10 cellular contexts compared by ENCODE assay signal in genomic region chr11:33936745-33937612, GRCh38. TPM values are rescaled to one million over a fixed set of nuclear protein-coding genes. Genes with fewer than 3 reads are reported as not detected.
A peak's percentile ranks its signal among the peaks of the same experiment; 100 is the strongest.
DNase-seq lines count a peak whose midpoint lies in the region; ATAC-seq and TF ChIP-seq lines count a peak whose summit lies in the region.
"Had no signal": no experiment of that assay in that cellular context is flagged by ENCODE, and none has a peak within 500 bp of the region (broad histone marks: within the 10 kb centered on the region; RNA-seq: fewer than 3 reads in every experiment).

No MANE protein-coding gene starts in this region.

- no peak overlapping the region for H3K18ac ChIP-seq in neuronal stem cell (ENCODE audit: low read length)

- H2BK12ac ChIP-seq in neuronal stem cell (ENCODE audit: low read length) = no peak overlapping the region

- H2BK5ac ChIP-seq in neuronal stem cell (ENCODE audit: low read length) = no peak overlapping the region

- no peaks in the 10 kb centered on the region for H3K4me1 ChIP-seq in neuronal stem cell (ENCODE audit: control insufficient read depth in 2 of 2, insufficient read depth in 1 of 2, low read depth in 1 of 2, low read length in 2 of 2)
- H3K4me1 ChIP-seq in OCI-LY7 (ENCODE audit: insufficient read depth, low read length, poor library complexity, severe bottlenecking) = peaks cover 19% of the 10 kb centered on the region

- TF ChIP-seq CTCF in CD14-positive monocyte (IDR thresholded peaks at IDR 0.05) (no peak), OCI-LY7 (conservative IDR thresholded peaks at IDR 0.05; ENCODE audit: low read length) (no peak)

- H3K4me3 ChIP-seq in neuronal stem cell (ENCODE audit: low read length in 2 of 2) (no peak overlapping the region), OCI-LY7 (ENCODE audit: low read depth, low read length, poor library complexity, severe bottlenecking) (no peak overlapping the region)
- H3K4me3 ChIP-seq: PC-9 had no signal

- no peaks in the 10 kb centered on the region for H4K20me1 ChIP-seq in OCI-LY7 (ENCODE audit: insufficient read depth, low read length)

- H3K27ac Mint-ChIP-seq in CD14-positive monocyte = peak overlapping the region in 6 of 7 donors; percentile 35 to 79 (median 62)

- H3K36me3 ChIP-seq in neuronal stem cell (replicated peaks in 1 of 2; ENCODE audit: control insufficient read depth in 2 of 2, insufficient read depth in 2 of 2, low read length in 2 of 2) (no peaks in the 10 kb centered on the region), OCI-LY7 (ENCODE audit: insufficient read depth, low read length) (no peaks in the 10 kb centered on the region)

- peaks cover 0 to 17% (median 0%) of the 10 kb centered on the region in 3 experiments for H3K27me3 ChIP-seq in neuronal stem cell (ENCODE audit: control insufficient read depth in 3 of 3, insufficient read depth in 3 of 3, low read depth in 1 of 3, low read length in 3 of 3)

- CTCF ChIA-PET in OCI-LY7 (lab: Charles Lee; ENCODE audit: unreplicated experiment) = no interaction called here

- H3K79me1 ChIP-seq in neuronal stem cell (ENCODE audit: low read depth, low read length) = no peaks in the 10 kb centered on the region

- H3K9me3 ChIP-seq in neuronal stem cell (replicated peaks in 1 of 2; ENCODE audit: control insufficient read depth in 2 of 2, insufficient read depth in 1 of 2, low read depth in 1 of 2, low read length in 2 of 2) (no peaks in the 10 kb centered on the region), OCI-LY7 (ENCODE audit: low read length) (no peaks in the 10 kb centered on the region)

- no peak overlapping the region for H3K23ac ChIP-seq in neuronal stem cell (ENCODE audit: low read depth, low read length, poor library complexity)

- no peak overlapping the region for H3K4me2 ChIP-seq in neuronal stem cell (ENCODE audit: insufficient read depth, low read length, poor library complexity, severe bottlenecking)
- no peak overlapping the region for H3K4me2 ChIP-seq in OCI-LY7 (ENCODE audit: low read length)
- H3K4me2 ChIP-seq: PC-9 had no signal

- no peak overlapping the region for H4K91ac ChIP-seq in neuronal stem cell (ENCODE audit: low read depth, low read length, poor library complexity)

- H3K4me3 Mint-ChIP-seq in CD14-positive monocyte = peak overlapping the region in 1 of 2 donors; percentile 83

- peaks cover 0 to under 1% (median 0%) of the 10 kb centered on the region in 3 donors for H3K27me3 Mint-ChIP-seq in CD14-positive monocyte (ENCODE audit: low read depth in 3 of 3)

- no peak overlapping the region for H3K27ac ChIP-seq in neuronal stem cell (replicated peaks; ENCODE audit: low read length)
- H3K27ac ChIP-seq in OCI-LY7 (ENCODE audit: low read depth, low read length, poor library complexity, severe bottlenecking) = no peak overlapping the region
- H3K27ac ChIP-seq: PC-9 had no signal

- H3K4me1 Mint-ChIP-seq in CD14-positive monocyte = peaks cover 60% of the 10 kb centered on the region

- DNase-seq in CD14-positive monocyte (ENCODE audit: low spot score) (no peak), NCI-H226 (peak; percentile 53), neuronal stem cell (ENCODE audit: low spot score) (no peak), NCI-H774 (lab: John Stamatoyannopoulos, UW) (no peak), NK-92 (lab: John Stamatoyannopoulos, UW; ENCODE audit: unreplicated experiment) (no peak), OCI-LY7 (ENCODE audit: low spot score) (no peak), iPS-NIHi7 (ENCODE audit: extremely low spot score) (no peak)
- DNase-seq: central memory CD4-positive, alpha-beta T cell had no signal

- peak overlapping the region; percentile 78 for H2AFZ ChIP-seq in neuronal stem cell (ENCODE audit: low read length)
- H2AFZ ChIP-seq in OCI-LY7 (ENCODE audit: low read length) = no peak overlapping the region
- H2AFZ ChIP-seq: PC-9 had no signal

- WGBS in neuronal stem cell (ENCODE audit: extremely low coverage in 2 of 2, insufficient read length in 2 of 2, insufficient replicate concordance in 1 of 2), 2 donors = no CpG with 5 or more reads among the region's 14 CpGs

- no peak overlapping the region for H4K8ac ChIP-seq in neuronal stem cell (ENCODE audit: low read depth, low read length)

- H3K9ac ChIP-seq in neuronal stem cell (ENCODE audit: low read depth, low read length, poor library complexity) = no peak overlapping the region

- ATAC-seq in esophagus mucosa = peak; percentile 40

- intact Hi-C loops in CD14-positive monocyte (cut with micrococcal nuclease) (loop anchor here in 1 of 2 donors (10.0 kb wide), 1 partner anchor 62 kb away; no protein-coding TSS in a partner anchor), OCI-LY7 (cut with micrococcal nuclease; ENCODE audit: unreplicated experiment) (no loop called here)

- H3K14ac ChIP-seq in neuronal stem cell (ENCODE audit: low read length) = no peak overlapping the region

- no peak overlapping the region for H2BK15ac ChIP-seq in neuronal stem cell (ENCODE audit: low read length)

- no peak overlapping the region for H2AK5ac ChIP-seq in neuronal stem cell (ENCODE audit: low read depth, low read length)

- H3K4ac ChIP-seq in neuronal stem cell (ENCODE audit: low read length) = no peak overlapping the region

- POLR2A ChIA-PET in OCI-LY7 (lab: Charles Lee) = interaction anchor here (1.1 to 1.2 kb wide), 2 partner anchors 8 to 115 kb away, joined by 3 to 4 read pairs; no protein-coding TSS in a partner anchor

- no peaks in the 10 kb centered on the region for H3K79me2 ChIP-seq in OCI-LY7 (ENCODE audit: insufficient read depth, low read depth, low read length)

- H2BK120ac ChIP-seq in neuronal stem cell (ENCODE audit: low read depth, low read length) = no peak overlapping the region

- no peaks in the 10 kb centered on the region for H3K9me2 ChIP-seq in OCI-LY7 (ENCODE audit: insufficient read depth, low read length)

- BruUV-seq in OCI-LY7 (replicated peaks; lab: Mats Ljungman, UMichigan) = no TSS peak

- H3K36me3 Mint-ChIP-seq in CD14-positive monocyte = peaks cover 2 to 7% of the 10 kb centered on the region in 2 donors

- peaks cover 0 to 9% (median 5%) of the 10 kb centered on the region in 7 donors for H3K9me3 Mint-ChIP-seq in CD14-positive monocyte

RNA-seq across cellular contexts. Expression of gene LMO2, which starts 45.1 kb away (rescaled TPM):
- 10 to 100 TPM; 48.8 to 75.8 TPM for polyA plus RNA-seq in CD14-positive monocyte
- total RNA-seq in esophagus mucosa = 11.7 TPM
- 1.9 TPM for polyA plus RNA-seq in neuronal stem cell (2013, experiment 1 of 2)
- 1.8 TPM for polyA plus RNA-seq in neuronal stem cell (2013, experiment 2 of 2)
- not detected in 2 replicates for total RNA-seq in OCI-LY7 (2014; rRNA removed; shearing (Covaris generic))
- 0.89 and 2.0 TPM in 2 replicates for total RNA-seq in OCI-LY7 (2022)
